9 cellular contexts compared by ENCODE assay signal in genomic region chr1:70685300-70686286, GRCh38.
A peak's percentile ranks its signal among the peaks of the same experiment; 100 is the strongest.
DNase-seq lines count a peak whose midpoint lies in the region; ATAC-seq lines count a peak whose summit lies in the region.
"Had no signal": no experiment of that assay in that cellular context is flagged by ENCODE, and none has a peak within 500 bp of the region (broad histone marks: within the 10 kb centered on the region; RNA-seq: fewer than 3 reads in every experiment).

No MANE protein-coding gene starts in this region.

- ATAC-seq in GM21619 (IDR thresholded peaks at IDR 0.05; ENCODE audit: unreplicated experiment) = peak; percentile 100
- ATAC-seq in activated T-cell treated with anti-CD3 and anti-CD28 coated beads, Interleukin-2, amount 50 U/mL, for 4 hours = peak; percentile 50 to 60

- DNase-seq in GM04504 (ENCODE audit: low read depth) (peak; percentile 46), HS-5 (ENCODE audit: low read depth) (peak; percentile 30), NOMO-1 treated with dmso at 0.1 percent for 144 hours (lab: John Stamatoyannopoulos, UW; ENCODE audit: unreplicated experiment) (peak; percentile 58), glomerular endothelial cell (ENCODE audit: extremely low read depth, low read depth, low spot score) (peak; percentile 9), pons (ENCODE audit: low spot score) (peak; percentile 55), cerebellar nuclear complex (lab: John Stamatoyannopoulos, UW) (no peak)
- peak; percentile 8 for DNase-seq in activated T-cell treated with anti-CD3 and anti-CD28 coated beads, Interleukin-2, amount 50 U/mL, for 4 hours

- no peaks in the 10 kb centered on the region for H3K36me3 Mint-ChIP-seq in activated T-cell treated with anti-CD3 and anti-CD28 coated beads, Interleukin-2, amount 50 U/mL, for 4 hours (ENCODE audit: insufficient read depth)
- H3K36me3 Mint-ChIP-seq: activated naive CD8-positive, alpha-beta T cell had no signal

- H3K27me3 Mint-ChIP-seq in activated T-cell treated with anti-CD3 and anti-CD28 coated beads, Interleukin-2, amount 50 U/mL, for 4 hours (ENCODE audit: low read depth) = peaks cover 13% of the 10 kb centered on the region

- no peak overlapping the region for H3K4me3 Mint-ChIP-seq in activated T-cell treated with anti-CD3 and anti-CD28 coated beads, Interleukin-2, amount 50 U/mL, for 4 hours
- H3K4me3 Mint-ChIP-seq: activated naive CD8-positive, alpha-beta T cell had no signal

- no peaks in the 10 kb centered on the region for H3K9me3 Mint-ChIP-seq in activated T-cell treated with anti-CD3 and anti-CD28 coated beads, Interleukin-2, amount 50 U/mL, for 4 hours

- H3K4me1 Mint-ChIP-seq in activated T-cell treated with anti-CD3 and anti-CD28 coated beads, Interleukin-2, amount 50 U/mL, for 4 hours (ENCODE audit: low read depth) = no peaks in the 10 kb centered on the region

Comparison
In these comparisons a context has a peak if more than half of its experiments do, and no peak if none do; other contexts are left out.
1. DNase-seq: peak in GM04504 (single experiment), HS-5 (single experiment), NOMO-1 treated with dmso at 0.1 percent for 144 hours (single experiment), activated T-cell treated with anti-CD3 and anti-CD28 coated beads, Interleukin-2, amount 50 U/mL, for 4 hours (single experiment), glomerular endothelial cell (single experiment) and pons (single experiment); none in cerebellar nuclear complex (0 of 2).